1 cellular context compared by ENCODE assay signal in genomic region chr3:24195504-24196230, GRCh38.
TF ChIP-seq lines count a peak whose summit lies in the region.

No MANE protein-coding gene starts in this region.

TF ChIP-seq in HEK293, 187 proteins besides CTCF, POLR2A, EP300 and RAD21 (continued from another document):
- TF ChIP-seq HIC1 (tag by site-specific recombination; IDR thresholded peaks at IDR 0.05) (no peak), ZNF785 (tag by site-specific recombination; IDR thresholded peaks at IDR 0.05) (no peak)
